ENCODE assay signal across 16 cellular contexts in genomic region chr5:92758552-92758951, GRCh38.
A peak's percentile ranks its signal among the peaks of the same experiment; 100 is the strongest.
DNase-seq lines count a peak whose midpoint lies in the region; ATAC-seq, FAIRE-seq and TF ChIP-seq lines count a peak whose summit lies in the region.
"Had no signal": no experiment of that assay in that cellular context is flagged by ENCODE, and none has a peak within 500 bp of the region (broad histone marks: within the 10 kb centered on the region; RNA-seq: fewer than 3 reads in every experiment).

No MANE protein-coding gene starts in this region.

- ATAC-seq in left lobe of liver (no peak), GM18858 (IDR thresholded peaks at IDR 0.05; ENCODE audit: unreplicated experiment) (no peak)
- ATAC-seq in naive thymus-derived CD4-positive, alpha-beta T cell = no peak
- ATAC-seq: K562; stimulated activated naive CD8-positive, alpha-beta T cell treated with anti-CD3 and anti-CD28 coated beads, Interleukin-15, Interleukin-2, amounts not matched to agents 100 U/mL and 50 U/mL, for 24 hours; T-cell had no signal

- POLR2A ChIA-PET in naive thymus-derived CD4-positive, alpha-beta T cell (lab: Charles Lee) = no interaction called here

- in situ Hi-C loops in astrocyte of the spinal cord (cut with HindIII; ENCODE audit: low sequenced_read_pairs) = no loop called here

- DNase-seq in A172 (ENCODE audit: low spot score) (peak; percentile 16), HPDE6-E6E7 (ENCODE audit: extremely low spot score) (peak; percentile 76), astrocyte of the spinal cord (ENCODE audit: low read depth, low spot score) (peak; percentile 55), foreskin fibroblast (peak; percentile 62 to 77), left lobe of liver (ENCODE audit: low spot score) (no peak), GM19239 (ENCODE audit: insufficient read length, low spot score) (no peak)
- no peak for DNase-seq in naive thymus-derived CD4-positive, alpha-beta T cell
- DNase-seq: COR-L47; NCI-H526; small intestine; stimulated activated naive CD8-positive, alpha-beta T cell treated with anti-CD3 and anti-CD28 coated beads, Interleukin-15, Interleukin-2, amounts not matched to agents 100 U/mL and 50 U/mL, for 24 hours; T-cell had no signal

- H3K36me3 ChIP-seq in naive thymus-derived CD4-positive, alpha-beta T cell (ENCODE audit: control insufficient read depth in 2 of 3, insufficient read depth in 3 of 3, low read length in 3 of 3) = no peaks in the 10 kb centered on the region

- CTCF ChIA-PET in naive thymus-derived CD4-positive, alpha-beta T cell (lab: Charles Lee) = no interaction called here

- H3K9me3 Mint-ChIP-seq in naive thymus-derived CD4-positive, alpha-beta T cell = peaks cover 0 to 4% (median 0%) of the 10 kb centered on the region in 11 donors

- no peaks in the 10 kb centered on the region for H3K9me3 ChIP-seq in naive thymus-derived CD4-positive, alpha-beta T cell (ENCODE audit: control insufficient read depth in 2 of 3, low read length in 3 of 3)

- no peaks in the 10 kb centered on the region for H3K36me3 Mint-ChIP-seq in naive thymus-derived CD4-positive, alpha-beta T cell
- H3K36me3 Mint-ChIP-seq: T-cell had no signal

- no peak overlapping the region for H3K4me3 Mint-ChIP-seq in naive thymus-derived CD4-positive, alpha-beta T cell
- H3K4me3 Mint-ChIP-seq: T-cell had no signal

- no peaks in the 10 kb centered on the region for H3K4me1 ChIP-seq in naive thymus-derived CD4-positive, alpha-beta T cell (ENCODE audit: control insufficient read depth in 2 of 2, insufficient read depth in 2 of 2, low read length in 2 of 2)

- H3K27ac ChIP-seq in naive thymus-derived CD4-positive, alpha-beta T cell (ENCODE audit: low read depth, low read length) = no peak overlapping the region

- H3K4me1 Mint-ChIP-seq in naive thymus-derived CD4-positive, alpha-beta T cell = no peaks in the 10 kb centered on the region
- H3K4me1 Mint-ChIP-seq: T-cell had no signal

- H3K4me3 ChIP-seq in astrocyte of the spinal cord (ENCODE audit: low read depth, low read length) (no peak overlapping the region), foreskin fibroblast (ENCODE audit: low read depth in 1 of 2, low read length in 2 of 2) (no peak overlapping the region)
- H3K4me3 ChIP-seq in naive thymus-derived CD4-positive, alpha-beta T cell (ENCODE audit: low read length) = no peak overlapping the region
- H3K4me3 ChIP-seq: K562 had no signal

- intact Hi-C loops in naive thymus-derived CD4-positive, alpha-beta T cell (cut with micrococcal nuclease) = no loop called here

- FAIRE-seq in GM19239 (lab: Jason Lieb, UNC) = no peak
- FAIRE-seq: A204.1, K562, small intestine, urothelium cell line had no signal

- H3K27me3 ChIP-seq in naive thymus-derived CD4-positive, alpha-beta T cell (ENCODE audit: control insufficient read depth in 2 of 2, insufficient read depth in 2 of 2, low read length in 2 of 2) = no peaks in the 10 kb centered on the region

- TF ChIP-seq CTCF in astrocyte of the spinal cord (IDR thresholded peaks at IDR 0.05; ENCODE audit: low read depth, low read length) (no peak), foreskin fibroblast (IDR thresholded peaks at IDR 0.05; ENCODE audit: low read depth, low read length) (no peak)

- H3K27me3 Mint-ChIP-seq in naive thymus-derived CD4-positive, alpha-beta T cell = no peaks in the 10 kb centered on the region
- H3K27me3 Mint-ChIP-seq: T-cell had no signal

- H3K27ac Mint-ChIP-seq in naive thymus-derived CD4-positive, alpha-beta T cell = no peak overlapping the region
- H3K27ac Mint-ChIP-seq: T-cell had no signal

Comparison
In these comparisons a context has a peak if more than half of its experiments do, and no peak if none do; other contexts are left out.
1. DNase-seq: peak in A172 (single experiment), HPDE6-E6E7 (single experiment), astrocyte of the spinal cord (single experiment) and foreskin fibroblast (2 of 2); none in left lobe of liver (single experiment), GM19239 (single experiment) and naive thymus-derived CD4-positive, alpha-beta T cell (0 of 9).